ENCODE assay signal across 9 cellular contexts in genomic region chr4:2241003-2241402, GRCh38. TPM values are rescaled to one million over a fixed set of nuclear protein-coding genes. Genes with fewer than 3 reads are reported as not detected.
DNase-seq lines count a peak whose midpoint lies in the region; ATAC-seq, FAIRE-seq and TF ChIP-seq lines count a peak whose summit lies in the region.
"Had no signal": no experiment of that assay in that cellular context is flagged by ENCODE, and none has a peak within 500 bp of the region (broad histone marks: within the 10 kb centered on the region; RNA-seq: fewer than 3 reads in every experiment).

No MANE protein-coding gene starts in this region.

- CTCF ChIA-PET in CD8-positive, alpha-beta T cell (lab: Charles Lee), result interaction anchor here (1.1 to 3.2 kb wide), 5 partner anchors 10 to 172 kb away, joined by 3 to 29 read pairs (median 9); no protein-coding TSS in a partner anchor
- CTCF ChIA-PET in H1 (lab: Charles Lee; ENCODE audit: partially characterized antibody), result interaction anchor here (1.0 to 2.7 kb wide), 4 partner anchors 14 to 120 kb away, joined by 3 to 13 read pairs (median 6); no protein-coding TSS in a partner anchor

- H3K27me3 ChIP-seq in CD8-positive, alpha-beta T cell (ENCODE audit: insufficient read depth, low read length), result no peaks in the 10 kb centered on the region
- no peaks in the 10 kb centered on the region for H3K27me3 ChIP-seq in NT2/D1 (ENCODE audit: insufficient read depth, insufficient read length)
- H3K27me3 ChIP-seq in H1 (replicated peaks in 1 of 4; ENCODE audit: control insufficient read depth in 3 of 4, extremely low read depth in 1 of 4, insufficient read depth in 3 of 4, low read length in 3 of 4), result no peaks in the 10 kb centered on the region
- H3K27me3 ChIP-seq in neutrophil, result no peaks in the 10 kb centered on the region

- peak; percentile 3 for ATAC-seq in CD8-positive, alpha-beta T cell
- ATAC-seq in GM18502 (IDR thresholded peaks at IDR 0.05; ENCODE audit: poor library complexity, unreplicated experiment), result no peak

- WGBS in H1 (ENCODE audit: extremely low coverage in 1 of 2, insufficient coverage in 1 of 2, insufficient read length in 1 of 2, insufficient replicate concordance in 2 of 2, low coverage in 1 of 2, low lambda C conversion rate in 2 of 2, missing lambda C conversion rate in 1 of 2), 2 experiments, result 34% methylated on average over 7 of the region's 7 CpGs; no CpG with 5 or more reads in 1 of the 2 experiments

- H2BK20ac ChIP-seq in H1 (ENCODE audit: low read length), result no peak overlapping the region

- intact Hi-C loops in CD8-positive, alpha-beta T cell (cut with DNase I, micrococcal nuclease), result loop anchor here (1.0 to 10.0 kb wide), 8 partner anchors 20 to 1051 kb away; partner anchors contain the start of genes GRK4 (in 1 of the 2), LETM1 (in 1 of the 2), NOP14 (in 1 of the 2) and RGS12 (in 1 of the 2)

- H3K79me2 ChIP-seq in H1 (ENCODE audit: control insufficient read depth in 1 of 2, insufficient read depth in 2 of 2, low read length in 2 of 2), result peaks cover 0 to 37% of the 10 kb centered on the region in 2 experiments; a peak in 3 of 4 replicates

- H3K9ac ChIP-seq in NT2/D1 (ENCODE audit: insufficient read length, low read depth), result peak overlapping the region; percentile 81
- H3K9ac ChIP-seq in H1 (replicated peaks in 1 of 4; ENCODE audit: extremely low read depth in 1 of 4, low read depth in 3 of 4, low read length in 3 of 4), result peak overlapping the region in 3 of 4 experiments; percentile 51 to 82 (median 56); a peak in 6 of 7 replicates

- FAIRE-seq in H1 (lab: Jason Lieb, UNC), result peak; percentile 7
- FAIRE-seq: H54 had no signal

- DNase-seq in CD8-positive, alpha-beta T cell, result no peak
- DNase-seq in NT2/D1 (ENCODE audit: low read depth, low spot score) (no peak), H1 (ENCODE audit: low read depth in 1 of 2, low spot score in 2 of 2) (no peak), cortex of kidney (lab: John Stamatoyannopoulos, UW) (no peak), Kasumi-1 (lab: John Stamatoyannopoulos, UW) (no peak), amygdala (lab: John Stamatoyannopoulos, UW) (no peak)

- H3K4ac ChIP-seq in H1 (replicated peaks; ENCODE audit: insufficient read length, low read depth, low read length), result no peak overlapping the region

- no peak overlapping the region for H4K5ac ChIP-seq in H1 (ENCODE audit: insufficient read length, low read depth, low read length)

- no peak overlapping the region for H4K91ac ChIP-seq in H1 (replicated peaks; ENCODE audit: insufficient read length, low read length)

- peak overlapping the region; percentile 88 for H3K27ac ChIP-seq in CD8-positive, alpha-beta T cell (ENCODE audit: low read depth, low read length)
- H3K27ac ChIP-seq in H1 (ENCODE audit: low read depth, low read length) (no peak overlapping the region), neutrophil (peak overlapping the region; percentile 90)

- peaks cover 60% of the 10 kb centered on the region for H3K4me1 Mint-ChIP-seq in CD8-positive, alpha-beta T cell (ENCODE audit: low read depth)

- no peak overlapping the region for H2BK120ac ChIP-seq in H1 (replicated peaks; ENCODE audit: low read depth, low read length)

- H3K23me2 ChIP-seq in H1 (ENCODE audit: low read depth, low read length), result no peaks in the 10 kb centered on the region

- H3K4me2 ChIP-seq in H1 (ENCODE audit: insufficient read depth in 1 of 2, low read depth in 2 of 2, low read length in 2 of 2), result peak overlapping the region; percentile 79 to 89

- POLR2A ChIA-PET in CD8-positive, alpha-beta T cell (lab: Charles Lee), result interaction anchor here (0.9 to 4.1 kb wide), 5 partner anchors 21 to 228 kb away, joined by 3 to 26 read pairs (median 7); partner anchors contain the start of genes MXD4 and RNF4
- POLR2A ChIA-PET in H1 (lab: Charles Lee; ENCODE audit: partially characterized antibody), result no interaction called here

- peaks cover 0 to 6% of the 10 kb centered on the region in 2 experiments for H4K20me1 ChIP-seq in H1 (replicated peaks in 1 of 2; ENCODE audit: control insufficient read depth in 1 of 2, insufficient read depth in 2 of 2, low read length in 2 of 2)

- no peak for TF ChIP-seq CTCF in CD8-positive, alpha-beta T cell (IDR thresholded peaks at IDR 0.05)
- TF ChIP-seq CTCF in H1 (IDR thresholded peaks at IDR 0.05; ENCODE audit: control extremely low read depth in 1 of 3, insufficient read depth in 1 of 3, low read depth in 1 of 3, low read length in 3 of 3) (no peak), neutrophil (IDR thresholded peaks at IDR 0.05) (no peak)

- peak overlapping the region; percentile 82 for H3K4me3 Mint-ChIP-seq in CD8-positive, alpha-beta T cell

- 0 out of 2 replicates have a peak overlapping the region, but pooled peaks have one; percentile 48 for H2AFZ ChIP-seq in H1 (ENCODE audit: low read length)

- no peak overlapping the region for H2BK12ac ChIP-seq in H1 (ENCODE audit: low read depth, low read length)

- H3K79me1 ChIP-seq in H1 (ENCODE audit: low read depth, low read length), result no peaks in the 10 kb centered on the region; the same call in 1 of the 2 replicates

- no peak overlapping the region for H3K14ac ChIP-seq in H1 (ENCODE audit: insufficient read length)

- no peak overlapping the region for H2AK5ac ChIP-seq in H1 (ENCODE audit: low read depth, low read length)

- H4K8ac ChIP-seq in H1 (ENCODE audit: extremely low read depth, insufficient read depth, low read length), result no peak overlapping the region

- peaks cover 6% of the 10 kb centered on the region for H3K36me3 ChIP-seq in CD8-positive, alpha-beta T cell (ENCODE audit: insufficient read depth, low read length)
- H3K36me3 ChIP-seq in NT2/D1 (ENCODE audit: insufficient read depth, insufficient read length, low read length) (peaks cover 35% of the 10 kb centered on the region), H1 (ENCODE audit: control insufficient read depth in 2 of 4, insufficient read depth in 4 of 4, low read length in 3 of 4) (peaks cover 0 to 11% (median under 1%) of the 10 kb centered on the region in 4 experiments; a peak in 2 of 8 replicates), neutrophil (no peaks in the 10 kb centered on the region)

- no peak for TF ChIP-seq EP300 in H1 (IDR thresholded peaks at IDR 0.05; ENCODE audit: borderline replicate concordance in 1 of 2, low read depth in 2 of 2, low read length in 2 of 2)

- H2BK5ac ChIP-seq in H1 (ENCODE audit: low read depth, low read length), result no peak overlapping the region

- H3K4me3 ChIP-seq in CD8-positive, alpha-beta T cell (ENCODE audit: low read depth, low read length), result peak overlapping the region; percentile 89
- H3K4me3 ChIP-seq in NT2/D1 (ENCODE audit: insufficient read length, low read depth), result peak overlapping the region; percentile 83
- peak overlapping the region; percentile 75 to 94 (median 84) for H3K4me3 ChIP-seq in H1 (ENCODE audit: extremely low read depth in 1 of 4, insufficient read depth in 2 of 4, low read depth in 3 of 4, low read length in 4 of 4)
- peak overlapping the region; percentile 82 to 97 for H3K4me3 ChIP-seq in neutrophil (ENCODE audit: low read depth in 1 of 2, low read length in 1 of 2)

- H3K4me1 ChIP-seq in CD8-positive, alpha-beta T cell (ENCODE audit: insufficient read depth, low read length), result peaks cover 40% of the 10 kb centered on the region
- no peaks in the 10 kb centered on the region for H3K4me1 ChIP-seq in NT2/D1 (ENCODE audit: insufficient read depth, insufficient read length)
- peaks cover 0 to 2% (median 0%) of the 10 kb centered on the region in 4 experiments; a peak in 1 of 7 replicates for H3K4me1 ChIP-seq in H1 (replicated peaks in 1 of 4; ENCODE audit: control insufficient read depth in 3 of 4, insufficient read depth in 4 of 4, low read length in 3 of 4)
- H3K4me1 ChIP-seq in neutrophil (ENCODE audit: control insufficient read depth in 1 of 2, insufficient read depth in 1 of 2, low read depth in 1 of 2, low read length in 1 of 2), result peaks cover 24 to 35% of the 10 kb centered on the region in 2 experiments

- H3K56ac ChIP-seq in H1 (replicated peaks; ENCODE audit: insufficient read length, low read depth, low read length), result no peak overlapping the region

- H3K36me3 Mint-ChIP-seq in CD8-positive, alpha-beta T cell, result peaks cover 38% of the 10 kb centered on the region

- H3K9me3 Mint-ChIP-seq in CD8-positive, alpha-beta T cell, result no peaks in the 10 kb centered on the region

- no peak overlapping the region for H3K18ac ChIP-seq in H1 (ENCODE audit: extremely low read depth, low read length)

- H3K23ac ChIP-seq in H1 (ENCODE audit: insufficient read length), result peak overlapping the region; percentile 99

- H3K27me3 Mint-ChIP-seq in CD8-positive, alpha-beta T cell (ENCODE audit: low read depth), result no peaks in the 10 kb centered on the region

- H2BK15ac ChIP-seq in H1 (ENCODE audit: low read length), result no peak overlapping the region

- peak overlapping the region; percentile 85 for H3K27ac Mint-ChIP-seq in CD8-positive, alpha-beta T cell

- TF ChIP-seq POLR2A in H1 (IDR thresholded peaks at IDR 0.05; ENCODE audit: control extremely low read depth in 1 of 2, low read depth in 2 of 2, low read length in 2 of 2), result no peak

- TF ChIP-seq RAD21 in H1 (IDR thresholded peaks at IDR 0.05 in 1 of 2, conservative IDR thresholded peaks at IDR 0.05 in 1 of 2; ENCODE audit: low read depth in 2 of 2, low read length in 2 of 2), result no peak

- no peaks in the 10 kb centered on the region for H3K9me3 ChIP-seq in CD8-positive, alpha-beta T cell (ENCODE audit: low read length)
- peaks cover 28% of the 10 kb centered on the region; the same call in 1 of the 2 replicates for H3K9me3 ChIP-seq in NT2/D1 (ENCODE audit: insufficient read depth, low read length)
- H3K9me3 ChIP-seq in H1 (ENCODE audit: insufficient read depth in 2 of 2, low read depth in 1 of 2, low read length in 1 of 2), result no peaks in the 10 kb centered on the region; a peak in 1 of 4 replicates
- H3K9me3 ChIP-seq in neutrophil, result no peaks in the 10 kb centered on the region

RNA-seq across cellular contexts. Expression of gene HAUS3, which starts 0.9 kb away (rescaled TPM):
- total RNA-seq in CD8-positive, alpha-beta T cell, result 100 to 1,000 TPM; 154 TPM
- total RNA-seq in H1 (2021; fragmentation: NEBNext Ultra II Directional; extraction: Animal tissue kit (Norgen Biotek cat#: 25700)), result 14.6 and 14.8 TPM in 2 replicates
- polyA plus RNA-seq in H1 (2011; rRNA removed), result 3.2 and 5.1 TPM in 2 replicates
- 6.5 TPM for polyA plus RNA-seq in H1 (2011; cell fraction: cytosol; rRNA removed)
- polyA plus RNA-seq in H1 (2011; cell fraction: nucleus; rRNA removed), result 3.7 TPM
- 4.4 to 10.4 TPM (median 5.5 TPM) in 4 replicates for polyA plus RNA-seq in H1 (2012, experiment 1 of 2)
- 1.2 TPM for polyA plus RNA-seq in H1 (2012, experiment 2 of 2)
- polyA plus RNA-seq in H1 (2013, experiment 1 of 2), result 10.3 TPM
- polyA plus RNA-seq in H1 (2013, experiment 2 of 2), result 10.4 TPM
- polyA minus RNA-seq in H1 (2011; rRNA and poly(A)+ RNA removed), result 1.6 and 2.3 TPM in 2 replicates
- polyA minus RNA-seq in H1 (2011; cell fraction: cytosol; rRNA and poly(A)+ RNA removed), result 4.0 TPM
- 5.1 TPM for polyA minus RNA-seq in H1 (2011; cell fraction: nucleus; rRNA and poly(A)+ RNA removed)

RNA-seq across cellular contexts. Expression of gene POLN, which starts 0.9 kb away (rescaled TPM):
- 1 to 10 TPM in 1 of 2 experiments, under 1 TPM in 1; 0.89 to 1.7 TPM for total RNA-seq in CD8-positive, alpha-beta T cell
- 1.5 and 4.2 TPM in 2 replicates for total RNA-seq in H1 (2021; fragmentation: NEBNext Ultra II Directional; extraction: Animal tissue kit (Norgen Biotek cat#: 25700))
- 0.82 and 0.98 TPM in 2 replicates for polyA plus RNA-seq in H1 (2011; rRNA removed)
- polyA plus RNA-seq in H1 (2011; cell fraction: cytosol; rRNA removed), result 1.3 TPM
- polyA plus RNA-seq in H1 (2011; cell fraction: nucleus; rRNA removed), result 1.5 TPM
- 0.94 to 1.2 TPM (median 1.1 TPM) in 4 replicates for polyA plus RNA-seq in H1 (2012, experiment 1 of 2)
- polyA plus RNA-seq in H1 (2012, experiment 2 of 2), result 0.05 TPM
- polyA plus RNA-seq in H1 (2013, experiment 1 of 2), result 1.8 TPM
- polyA plus RNA-seq in H1 (2013, experiment 2 of 2), result 2.3 TPM
- 1.3 and 2.1 TPM in 2 replicates for polyA minus RNA-seq in H1 (2011; rRNA and poly(A)+ RNA removed)
- not detected for polyA minus RNA-seq in H1 (2011; cell fraction: cytosol; rRNA and poly(A)+ RNA removed)
- polyA minus RNA-seq in H1 (2011; cell fraction: nucleus; rRNA and poly(A)+ RNA removed), result 4.2 TPM

RNA-seq across cellular contexts. Expression of gene MXD4, which starts 20.9 kb away (rescaled TPM):
- total RNA-seq in CD8-positive, alpha-beta T cell, result 100 to 1,000 TPM; 175 to 178 TPM
- total RNA-seq in H1 (2021; fragmentation: NEBNext Ultra II Directional; extraction: Animal tissue kit (Norgen Biotek cat#: 25700)), result 20.8 and 24.6 TPM in 2 replicates
- 18.0 and 24.1 TPM in 2 replicates for polyA plus RNA-seq in H1 (2011; rRNA removed)
- 17.9 TPM for polyA plus RNA-seq in H1 (2011; cell fraction: cytosol; rRNA removed)
- 40.1 TPM for polyA plus RNA-seq in H1 (2011; cell fraction: nucleus; rRNA removed)
- 14.9 to 16.5 TPM (median 15.7 TPM) in 4 replicates for polyA plus RNA-seq in H1 (2012, experiment 1 of 2)
- 16.5 TPM for polyA plus RNA-seq in H1 (2012, experiment 2 of 2)
- 13.4 TPM for polyA plus RNA-seq in H1 (2013, experiment 1 of 2)
- 14.2 TPM for polyA plus RNA-seq in H1 (2013, experiment 2 of 2)
- 12.7 and 13.1 TPM in 2 replicates for polyA minus RNA-seq in H1 (2011; rRNA and poly(A)+ RNA removed)
- polyA minus RNA-seq in H1 (2011; cell fraction: cytosol; rRNA and poly(A)+ RNA removed), result 13.5 TPM
- polyA minus RNA-seq in H1 (2011; cell fraction: nucleus; rRNA and poly(A)+ RNA removed), result 15.7 TPM
